Comparison of ENCODE assay signal across 1 cellular context in genomic region chr5:132293992-132294727, GRCh38.
TF ChIP-seq lines count a peak whose summit lies in the region.

SLC22A4 (plus strand) TSS chr5:132294394; CDS start chr5:132294617, 223 bp downstream.

TF ChIP-seq in K562, 482 proteins besides CTCF, POLR2A, EP300 and RAD21 (continued from another document and continues in another):
- TF ChIP-seq XRCC4 (IDR thresholded peaks at IDR 0.05; ENCODE audit: extremely low read depth, insufficient read depth, insufficient read length) (no peak), RFX7 (CRISPR knock-in tag; IDR thresholded peaks at IDR 0.05) (no peak), SMARCA5 (IDR thresholded peaks at IDR 0.05) (no peak), FUS (optimal IDR thresholded peaks at IDR 0.05; ENCODE audit: low read depth, low read length) (no peak), MYC (IDR thresholded peaks at IDR 0.05; ENCODE audit: low read depth, low read length) (peak; percentile 94), MYC (CRISPR knock-in tag; IDR thresholded peaks at IDR 0.05; ENCODE audit: borderline replicate concordance, low read depth) (no peak), CLOCK (CRISPR knock-in tag; IDR thresholded peaks at IDR 0.05; ENCODE audit: borderline replicate concordance) (no peak), HINFP (tag; conservative IDR thresholded peaks at IDR 0.05; ENCODE audit: low read depth) (0 out of 2 replicates have a peak, but pooled peaks have one; percentile 20), SIX5 (IDR thresholded peaks at IDR 0.05; ENCODE audit: borderline replicate concordance in 1 of 2, insufficient read depth in 1 of 2, low read depth in 1 of 2, low read length in 2 of 2) (no peak), SRSF3 (IDR thresholded peaks at IDR 0.05; ENCODE audit: insufficient read depth, low read length) (no peak), SAP30 (IDR thresholded peaks at IDR 0.05; ENCODE audit: borderline replicate concordance, insufficient read depth, low read depth, low read length, poor library complexity, severe bottlenecking) (peak; percentile 71), NR2C2 (CRISPR knock-in tag; IDR thresholded peaks at IDR 0.05) (no peak), NR2C2 (tag; IDR thresholded peaks at IDR 0.05) (peak; percentile 82), ZNF263 (CRISPR knock-in tag; IDR thresholded peaks at IDR 0.05; ENCODE audit: borderline replicate concordance) (no peak), ZNF699 (CRISPR knock-in tag; IDR thresholded peaks at IDR 0.05; ENCODE audit: insufficient replicate concordance) (no peak), NUFIP1 (IDR thresholded peaks at IDR 0.05; ENCODE audit: partially characterized antibody) (no peak), RFX1 (IDR thresholded peaks at IDR 0.05) (no peak), PHB (CRISPR knock-in tag; IDR thresholded peaks at IDR 0.05) (no peak), SP1 (CRISPR knock-in tag; IDR thresholded peaks at IDR 0.05) (no peak; the same call in 1 of the 2 replicates), ETS1 (conservative IDR thresholded peaks at IDR 0.05; ENCODE audit: control insufficient read depth, low read depth, low read length) (peak; percentile 43; the same call in 1 of the 2 replicates), ZNF707 (CRISPR knock-in tag; conservative IDR thresholded peaks at IDR 0.05) (no peak), NFYB (IDR thresholded peaks at IDR 0.05; ENCODE audit: extremely low read depth, insufficient read length) (no peak), ZNF280A (IDR thresholded peaks at IDR 0.05; ENCODE audit: low read depth, partially characterized antibody) (no peak), FOXA3 (CRISPR knock-in tag; conservative IDR thresholded peaks at IDR 0.05 in 1 of 2, IDR thresholded peaks at IDR 0.05 in 1 of 2) (no peak; a peak in 1 of 4 replicates), GTF2B (IDR thresholded peaks at IDR 0.05; ENCODE audit: extremely low read depth, insufficient read length) (no peak), YBX1 (IDR thresholded peaks at IDR 0.05) (no peak), HMG20B (CRISPR knock-in tag; IDR thresholded peaks at IDR 0.05) (no peak), JUND (IDR thresholded peaks at IDR 0.05; ENCODE audit: borderline replicate concordance, low read depth, low read length) (peak; percentile 64), JUND (tag; IDR thresholded peaks at IDR 0.05; ENCODE audit: borderline replicate concordance, low read depth, low read length) (no peak; the same call in 2 of the 3 replicates), ZNF445 (CRISPR knock-in tag; IDR thresholded peaks at IDR 0.05; ENCODE audit: low read depth) (no peak), ZNF586 (CRISPR knock-in tag; conservative IDR thresholded peaks at IDR 0.05) (no peak), TBL1XR1 (IDR thresholded peaks at IDR 0.05; ENCODE audit: low read length in 2 of 2) (no peak; a peak in 1 of 4 replicates), THRB (CRISPR knock-in tag; conservative IDR thresholded peaks at IDR 0.05) (no peak), HDGF (IDR thresholded peaks at IDR 0.05) (no peak), ZBTB12 (CRISPR knock-in tag; IDR thresholded peaks at IDR 0.05) (no peak), ZBTB33 (CRISPR knock-in tag; IDR thresholded peaks at IDR 0.05) (0 out of 2 replicates have a peak, but pooled peaks have one; percentile 38), ZFP91 (CRISPR knock-in tag; IDR thresholded peaks at IDR 0.05) (no peak), IRF1 (CRISPR knock-in tag; IDR thresholded peaks at IDR 0.05; ENCODE audit: borderline replicate concordance) (no peak), ZNF408 (CRISPR knock-in tag; IDR thresholded peaks at IDR 0.05; ENCODE audit: low read depth) (no peak), CAMTA2 (CRISPR knock-in tag; conservative IDR thresholded peaks at IDR 0.05) (no peak), SUPT5H (IDR thresholded peaks at IDR 0.05) (peak; percentile 76), ELF1 (tag; IDR thresholded peaks at IDR 0.05) (no peak), UBTF (IDR thresholded peaks at IDR 0.05; ENCODE audit: borderline replicate concordance in 1 of 2, low read depth in 2 of 2, low read length in 2 of 2) (0 out of 4 replicates have a peak, but pooled peaks of 1 of the 2 experiments have one; percentile 6), CBX2 (IDR thresholded peaks at IDR 0.05; ENCODE audit: insufficient read depth, low read length, poor library complexity, severe bottlenecking) (no peak), ARHGAP35 (IDR thresholded peaks at IDR 0.05; ENCODE audit: partially characterized antibody) (no peak), CC2D1A (IDR thresholded peaks at IDR 0.05) (no peak)
